In genomic region chr4:35986537-35986936, GRCh38 we compare ENCODE assay signal across 31 cellular contexts.
DNase-seq lines count a peak whose midpoint lies in the region; ATAC-seq, FAIRE-seq and TF ChIP-seq lines count a peak whose summit lies in the region.
"Had no signal": no experiment of that assay in that cellular context is flagged by ENCODE, and none has a peak within 500 bp of the region (broad histone marks: within the 10 kb centered on the region; RNA-seq: fewer than 3 reads in every experiment).

No MANE protein-coding gene starts in this region.

- no peaks in the 10 kb centered on the region for H3K36me3 ChIP-seq in GM12878 (ENCODE audit: control insufficient read depth in 2 of 2, insufficient read depth in 2 of 2, low read length in 1 of 2)
- H3K36me3 ChIP-seq: BE2C; BLaER1; BLaER1 treated with 17β-estradiol and CSF1 and Interleukin-3, amounts not matched to agents 10 nM and 100 nM had no signal

- TF ChIP-seq RAD21 in GM12878 (IDR thresholded peaks at IDR 0.05; ENCODE audit: insufficient read depth, low read depth, low read length): no peak

- no peaks in the 10 kb centered on the region for H4K20me1 ChIP-seq in GM12878 (ENCODE audit: control insufficient read depth, insufficient read depth)
- H4K20me1 ChIP-seq: BLaER1; BLaER1 treated with 17β-estradiol and CSF1 and Interleukin-3, amounts not matched to agents 10 nM and 100 nM had no signal

- H3K27ac ChIP-seq in GM12878 (ENCODE audit: control insufficient read depth, insufficient read depth): no peak overlapping the region
- H3K27ac ChIP-seq: 22Rv1; A549; BLaER1; BLaER1 treated with 17β-estradiol and CSF1 and Interleukin-3, amounts not matched to agents 10 nM and 100 nM; C4-2B had no signal

- TF ChIP-seq CTCF in GM12878 (IDR thresholded peaks at IDR 0.05 in 2 of 3, conservative IDR thresholded peaks at IDR 0.05 in 1 of 3; ENCODE audit: control insufficient read depth in 2 of 3, extremely low read depth in 1 of 3, insufficient read depth in 1 of 3, low read depth in 3 of 3, low read length in 3 of 3): no peak

- in situ Hi-C loops in GM12878 (cut with MboI): no loop called here

- no peak for FAIRE-seq in GM12878 (lab: Jason Lieb, UNC)
- FAIRE-seq: A204.1, A549, D721Med had no signal

- no peak overlapping the region for H3K4me2 ChIP-seq in GM12878 (ENCODE audit: control insufficient read depth, insufficient read depth)
- H3K4me2 ChIP-seq: A549; BLaER1; BLaER1 treated with 17β-estradiol and CSF1 and Interleukin-3, amounts not matched to agents 10 nM and 100 nM had no signal

- no peak overlapping the region for H3K9ac ChIP-seq in GM12878 (ENCODE audit: control insufficient read depth, insufficient read depth, low read length)
- H3K9ac ChIP-seq: BLaER1; BLaER1 treated with 17β-estradiol and CSF1 and Interleukin-3, amounts not matched to agents 10 nM and 100 nM had no signal

- no peaks in the 10 kb centered on the region for H3K4me1 ChIP-seq in GM12878 (ENCODE audit: control insufficient read depth, insufficient read depth, low read length)
- H3K4me1 ChIP-seq: A549, BE2C, BLaER1, Caco-2 had no signal

- no peak overlapping the region for H3K4me3 ChIP-seq in GM12878
- H3K4me3 ChIP-seq: A549; BLaER1; BLaER1 treated with 17β-estradiol and CSF1 and Interleukin-3, amounts not matched to agents 10 nM and 100 nM had no signal

- POLR2A ChIA-PET in GM12878 (lab: Charles Lee): interaction anchor here (0.5 to 0.9 kb wide), 2 partner anchors 70 to 206 kb away, joined by 6 read pairs; no protein-coding TSS in a partner anchor

- SMC1A ChIA-PET in GM12878 (lab: Charles Lee; ENCODE audit: uncharacterized antibody, unreplicated experiment): interaction anchor here (0.8 kb wide), 1 partner anchor 38 kb away, joined by 3 read pairs; no protein-coding TSS in a partner anchor

- H3K79me2 ChIP-seq in GM12878 (ENCODE audit: control insufficient read depth, insufficient read depth, low read length): no peaks in the 10 kb centered on the region

- intact Hi-C loops in GM12878 (cut with micrococcal nuclease; ENCODE audit: unreplicated experiment): no loop called here

- 0% methylated on average over 1 of the region's 1 CpG for WGBS in GM12878 (ENCODE audit: insufficient coverage, insufficient replicate concordance, low lambda C conversion rate, missing lambda C conversion rate)

- ATAC-seq in HG02610 (IDR thresholded peaks at IDR 0.05; ENCODE audit: unreplicated experiment): peak; percentile 59
- ATAC-seq in GM12878: peak; percentile 68
- ATAC-seq: A549; CD8-positive, alpha-beta T cell had no signal

- no peak for TF ChIP-seq EP300 in GM12878 (IDR thresholded peaks at IDR 0.05; ENCODE audit: borderline replicate concordance in 1 of 2, control insufficient read depth in 1 of 2, low read depth in 2 of 2, low read length in 2 of 2)

- no peak for TF ChIP-seq POLR2A in GM12878 (IDR thresholded peaks at IDR 0.05; ENCODE audit: low read depth, low read length)

- H3K9me3 ChIP-seq in GM12878 (replicated peaks; ENCODE audit: control insufficient read depth, insufficient read depth, low read length): no peaks in the 10 kb centered on the region
- H3K9me3 ChIP-seq: A549, BE2C, BLaER1, Caco-2 had no signal

- CTCF ChIA-PET in GM12878 (lab: Yijun Ruan, JAX): no interaction called here

- no peak overlapping the region for H2AFZ ChIP-seq in GM12878 (ENCODE audit: control insufficient read depth, low read depth, low read length)

- RAD21 ChIA-PET in GM12878 (lab: Charles Lee; ENCODE audit: unreplicated experiment): interaction anchor here (0.8 kb wide), 1 partner anchor 11 kb away, joined by 3 read pairs; no protein-coding TSS in a partner anchor

- no peaks in the 10 kb centered on the region for H3K27me3 ChIP-seq in GM12878 (replicated peaks in 1 of 2; ENCODE audit: control insufficient read depth in 2 of 2, insufficient read depth in 2 of 2, low read length in 1 of 2)
- H3K27me3 ChIP-seq: BE2C; BLaER1; BLaER1 treated with 17β-estradiol and CSF1 and Interleukin-3, amounts not matched to agents 10 nM and 100 nM had no signal

- BruUV-seq in GM12878 (replicated peaks; lab: Mats Ljungman, UMichigan): no TSS peak

- DNase-seq in DMS53 (lab: John Stamatoyannopoulos, UW) (peak; percentile 22), DMS53 treated with DMSO at 0.1 percent for 48 hours (lab: John Stamatoyannopoulos, UW; ENCODE audit: unreplicated experiment) (no peak), GM12878 (ENCODE audit: low read depth, low spot score) (no peak), NCI-H1105 treated with DMSO at 0.1 percent for 48 hours (lab: John Stamatoyannopoulos, UW) (no peak)
- no peak for DNase-seq in activated effector memory CD4-positive, alpha-beta T cell treated with Interleukin-2 at 50 U/mL for 16 hours
- DNase-seq: 8988T; ACHN; AML-193; BE2C; C1 segment of cervical spinal cord; Caco-2; Calu3; CD4-positive, alpha-beta memory T cell; CD4-positive, alpha-beta T cell; CD8-positive, alpha-beta memory T cell; CD8-positive, alpha-beta T cell; COR-L47; DMS 273 treated with DMSO at 0.1 percent for 48 hours; DMS153; DMS79; DMS79 treated with DMSO at 0.1 percent for 48 hours; DND-41; EL had no signal

TF ChIP-seq in GM12878, 131 proteins besides CTCF, POLR2A, EP300 and RAD21 (continues in another document):
- no peak for TF ChIP-seq SREBF1 (IDR thresholded peaks at IDR 0.05; ENCODE audit: low read length)
- no peak for TF ChIP-seq BACH1 (IDR thresholded peaks at IDR 0.05; ENCODE audit: borderline replicate concordance)
- TF ChIP-seq ZBTB33 (IDR thresholded peaks at IDR 0.05): no peak
- TF ChIP-seq TCF7 (IDR thresholded peaks at IDR 0.05; ENCODE audit: borderline replicate concordance): peak; percentile 88
- no peak for TF ChIP-seq SMAD1 (IDR thresholded peaks at IDR 0.05; ENCODE audit: low read depth, partially characterized antibody)
- TF ChIP-seq JUNB (IDR thresholded peaks at IDR 0.05): peak; percentile 33
- no peak for TF ChIP-seq BHLHE40 (IDR thresholded peaks at IDR 0.05; ENCODE audit: borderline replicate concordance in 1 of 2, low read depth in 2 of 2, low read length in 1 of 2)
- no peak for TF ChIP-seq MYC (IDR thresholded peaks at IDR 0.05; ENCODE audit: insufficient read depth, insufficient read length, insufficient replicate concordance, low read length, severe bottlenecking)
- peak; percentile 70 for TF ChIP-seq MTA2 (IDR thresholded peaks at IDR 0.05; ENCODE audit: low read depth)
- no peak for TF ChIP-seq CREB1 (IDR thresholded peaks at IDR 0.05; ENCODE audit: low read depth)
- peak; percentile 68 for TF ChIP-seq RUNX3 (IDR thresholded peaks at IDR 0.05; ENCODE audit: low read length)
- no peak for TF ChIP-seq MYB (IDR thresholded peaks at IDR 0.05; ENCODE audit: borderline replicate concordance, low read depth, low read length)
- TF ChIP-seq MEF2A (IDR thresholded peaks at IDR 0.05; ENCODE audit: insufficient read depth, low read depth, low read length): no peak
- TF ChIP-seq SREBF2 (IDR thresholded peaks at IDR 0.05; ENCODE audit: low read length): no peak
- no peak for TF ChIP-seq NKRF (conservative IDR thresholded peaks at IDR 0.05)
- TF ChIP-seq NR2C2 (IDR thresholded peaks at IDR 0.05; ENCODE audit: borderline replicate concordance, control insufficient read depth, insufficient read length, low read depth): no peak
- no peak for TF ChIP-seq IKZF2 (IDR thresholded peaks at IDR 0.05)
